Comparison of ENCODE assay signal across 11 cellular contexts in genomic region chr4:4735136-4735754, GRCh38.
"Had no signal": no experiment of that assay in that cellular context is flagged by ENCODE, and none has a peak within 500 bp of the region (broad histone marks: within the 10 kb centered on the region; RNA-seq: fewer than 3 reads in every experiment).

No MANE protein-coding gene starts in this region.

- H3K27ac ChIP-seq: neural progenitor cell, ovary, testis had no signal

- H3K4me3 ChIP-seq: neural progenitor cell, ovary, testis had no signal

- H3K27me3 ChIP-seq: neural progenitor cell, ovary, testis had no signal

- H2AFZ ChIP-seq: neural progenitor cell had no signal

- H3K4me1 ChIP-seq: neural progenitor cell, testis had no signal

- H3K36me3 ChIP-seq: neural progenitor cell, ovary had no signal

- H3K4me2 ChIP-seq: neural progenitor cell had no signal

- H3K9me3 ChIP-seq: ovary, testis had no signal

- H3K9ac ChIP-seq: neural progenitor cell had no signal

- DNase-seq: activated B cell treated with CpG ODN at 0.5 μM for 24 hours; activated CD4-positive, alpha-beta T cell treated with anti-CD3 and anti-CD28 coated beads, Interleukin-2, amount 10 ng/mL, durations not matched to agents 7 days and 5 days; activated effector memory CD4-positive, alpha-beta T cell treated with Interleukin-2 at 50 U/mL for 16 hours; activated T-cell treated with anti-CD3 and anti-CD28 coated beads, Interleukin-2, amount 50 U/mL, for 1 hour; cerebellar nuclear complex; stimulated activated CD4-positive, alpha-beta T cell treated with anti-CD3 and anti-CD28 coated beads, Interleukin-15, amount 100 ng/mL, for 24 hours; stimulated activated CD4-positive, alpha-beta T cell treated with anti-CD3 and anti-CD28 coated beads, Interleukin-4, amount 100 ng/mL, for 24 hours; stimulated activated naive CD8-positive, alpha-beta T cell treated with anti-CD3 and anti-CD28 coated beads, Interleukin-15, amount 100 ng/mL, for 72 hours; testis had no signal
